In the genomic region with DNA sequence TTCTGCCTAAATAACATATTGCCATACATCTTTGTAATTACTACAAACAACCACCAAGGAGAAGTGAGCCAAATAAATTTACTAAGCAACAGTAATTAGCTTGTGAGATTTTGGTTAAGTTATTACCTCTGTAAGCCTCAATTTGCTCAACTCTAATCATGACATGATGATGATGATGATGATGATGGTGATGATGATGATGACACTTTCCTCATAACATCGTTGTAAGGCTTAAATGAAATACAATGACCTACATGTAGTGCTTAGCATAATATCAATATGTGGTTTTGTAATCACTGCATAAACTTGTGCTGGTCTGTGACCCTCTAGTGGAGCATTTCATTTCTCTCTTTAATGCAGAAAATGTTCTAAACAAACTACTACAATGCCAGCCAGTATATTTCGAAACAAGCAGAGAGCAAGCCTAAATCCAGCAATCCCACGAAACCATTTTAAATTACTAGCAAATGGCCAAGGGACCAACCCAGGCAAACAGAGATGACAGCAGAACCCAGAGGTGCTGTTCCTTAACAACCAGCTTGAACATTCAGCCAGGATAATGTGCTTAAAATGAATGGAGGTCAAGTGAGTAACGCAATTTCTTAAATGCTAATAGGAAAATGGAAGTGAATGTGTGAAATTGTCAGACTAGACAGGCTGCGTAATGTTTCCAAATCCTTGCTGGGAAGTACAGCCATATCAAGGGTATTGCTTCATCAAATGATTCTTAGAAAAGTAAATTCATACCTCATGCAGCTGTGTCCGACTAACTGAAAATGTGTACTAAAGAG, we compare ENCODE assay signal across 26 cellular contexts.
A peak's percentile ranks its signal among the peaks of the same experiment; 100 is the strongest.
DNase-seq lines count a peak whose midpoint lies in the region; ATAC-seq and TF ChIP-seq lines count a peak whose summit lies in the region.
"Had no signal": no experiment of that assay in that cellular context is flagged by ENCODE, and none has a peak within 500 bp of the region (broad histone marks: within the 10 kb centered on the region; RNA-seq: fewer than 3 reads in every experiment).

No MANE protein-coding gene starts in this region.

- H3K4me3 ChIP-seq in HEK293 (ENCODE audit: low read depth, low read length) (no peak overlapping the region), NB4 (ENCODE audit: low read depth, low read length) (no peak overlapping the region), H7 (ENCODE audit: insufficient read depth, low read depth, low read length) (no peak overlapping the region), mammary epithelial cell (replicated peaks in 1 of 3; ENCODE audit: insufficient read depth in 1 of 3, low read depth in 2 of 3, low read length in 3 of 3) (no peak overlapping the region)
- H3K4me3 ChIP-seq: sigmoid colon had no signal

- no peak for TF ChIP-seq CTCF in HEK293 (tag by site-specific recombination; IDR thresholded peaks at IDR 0.05)
- no peak for TF ChIP-seq CTCF in NB4 (IDR thresholded peaks at IDR 0.05; ENCODE audit: low read depth, low read length)
- peak; percentile 2 for TF ChIP-seq CTCF in neural crest cell (conservative IDR thresholded peaks at IDR 0.05)
- TF ChIP-seq CTCF in mammary epithelial cell (conservative IDR thresholded peaks at IDR 0.05 in 1 of 2, IDR thresholded peaks at IDR 0.05 in 1 of 2; ENCODE audit: extremely low read depth in 1 of 2, insufficient read depth in 1 of 2, low read depth in 1 of 2, low read length in 2 of 2) = no peak

- H3K27ac Mint-ChIP-seq in neural crest cell (ENCODE audit: unreplicated experiment) = no peak overlapping the region
- H3K27ac Mint-ChIP-seq: activated CD4-positive, alpha-beta T cell treated with anti-CD3 and anti-CD28 coated beads, Interleukin-2, amount 10 ng/mL, durations not matched to agents 7 days and 5 days; activated naive CD8-positive, alpha-beta T cell treated with anti-CD3 and anti-CD28 coated beads, Interleukin-2, amount 50 U/mL, for 24 hours; activated T-cell treated with anti-CD3 and anti-CD28 coated beads, Interleukin-2, amount 50 U/mL, for 24 hours; brain; HFFc6; stimulated activated naive B cell treated with anti-CD40 and anti-IgM and Interleukin-4, amounts not matched to agents 10 μg/mL and 1 μg/mL and 100 μg/mL, for 72 hours; WTC11 had no signal

- H2AFZ ChIP-seq in mammary epithelial cell (ENCODE audit: low read depth, low read length) = no peak overlapping the region

- H3K36me3 ChIP-seq in HEK293 (ENCODE audit: control insufficient read depth in 2 of 2, insufficient read depth in 1 of 2, low read length in 2 of 2) (no peaks in the 10 kb centered on the region), H7 (replicated peaks; ENCODE audit: control insufficient read depth, insufficient read depth, low read length) (no peaks in the 10 kb centered on the region), mammary epithelial cell (ENCODE audit: insufficient read depth, low read length) (no peaks in the 10 kb centered on the region)
- H3K36me3 ChIP-seq: sigmoid colon had no signal

- no peak overlapping the region for H3K9ac ChIP-seq in mammary epithelial cell (ENCODE audit: insufficient read depth, low read length)
- H3K9ac ChIP-seq: SK-N-SH had no signal

- H3K27ac ChIP-seq in HEK293 (ENCODE audit: extremely low read depth, low read depth, low read length) = no peak overlapping the region
- no peak overlapping the region for H3K27ac ChIP-seq in mammary epithelial cell (ENCODE audit: insufficient read depth, low read depth, low read length)
- H3K27ac ChIP-seq: HL-60, sigmoid colon had no signal

- H3K27me3 ChIP-seq in H7 (ENCODE audit: control insufficient read depth, insufficient read depth, low read length) = no peaks in the 10 kb centered on the region
- H3K27me3 ChIP-seq in mammary epithelial cell (ENCODE audit: insufficient read depth, low read length) = peaks cover 2% of the 10 kb centered on the region
- H3K27me3 ChIP-seq: sigmoid colon had no signal

- intact Hi-C loops in mammary epithelial cell (cut with micrococcal nuclease) = no loop called here

- ATAC-seq in HG02759 (IDR thresholded peaks at IDR 0.05; ENCODE audit: unreplicated experiment) = no peak
- no peak for ATAC-seq in HG03095 (IDR thresholded peaks at IDR 0.05; ENCODE audit: unreplicated experiment)
- ATAC-seq: activated naive CD8-positive, alpha-beta T cell treated with anti-CD3 and anti-CD28 coated beads, Interleukin-2, amount 50 U/mL, for 24 hours; stimulated activated naive B cell treated with anti-CD40 and anti-IgM and Interleukin-4, amounts not matched to agents 10 μg/mL and 1 μg/mL and 100 μg/mL, for 72 hours; WTC11 had no signal

- no peak overlapping the region for H3K4me2 ChIP-seq in mammary epithelial cell (ENCODE audit: insufficient read depth, low read depth, low read length)
- H3K4me2 ChIP-seq: SK-N-SH had no signal

- no peak overlapping the region for H3K4me3 Mint-ChIP-seq in neural crest cell
- H3K4me3 Mint-ChIP-seq: activated CD4-positive, alpha-beta T cell treated with anti-CD3 and anti-CD28 coated beads, Interleukin-2, amount 10 ng/mL, durations not matched to agents 7 days and 5 days; activated naive CD8-positive, alpha-beta T cell treated with anti-CD3 and anti-CD28 coated beads, Interleukin-2, amount 50 U/mL, for 24 hours; activated T-cell treated with anti-CD3 and anti-CD28 coated beads, Interleukin-2, amount 50 U/mL, for 24 hours; brain; HFFc6; stimulated activated naive B cell treated with anti-CD40 and anti-IgM and Interleukin-4, amounts not matched to agents 10 μg/mL and 1 μg/mL and 100 μg/mL, for 72 hours; WTC11 had no signal

- H3K27me3 Mint-ChIP-seq in neural crest cell (ENCODE audit: low read depth) = peaks cover 4% of the 10 kb centered on the region
- H3K27me3 Mint-ChIP-seq: brain had no signal

- no peak for TF ChIP-seq POLR2A in NB4 (IDR thresholded peaks at IDR 0.05; ENCODE audit: extremely low read depth, insufficient read length)

- in situ Hi-C loops in mammary epithelial cell (cut with MboI; ENCODE audit: low sequenced_read_pairs in 2 of 2) = no loop called here

- CTCF ChIA-PET in HEK293 (lab: Yijun Ruan, JAX) = interaction anchor here (0.6 kb wide), 1 partner anchor 30 kb away, joined by 3 read pairs; no protein-coding TSS in a partner anchor
- CTCF ChIA-PET in mammary epithelial cell (lab: Charles Lee; ENCODE audit: low non-redundant PET) = no interaction called here

- no peaks in the 10 kb centered on the region for H3K9me3 Mint-ChIP-seq in neural crest cell
- H3K9me3 Mint-ChIP-seq: activated CD4-positive, alpha-beta T cell treated with anti-CD3 and anti-CD28 coated beads, Interleukin-2, amount 10 ng/mL, durations not matched to agents 7 days and 5 days; activated naive CD8-positive, alpha-beta T cell treated with anti-CD3 and anti-CD28 coated beads, Interleukin-2, amount 50 U/mL, for 24 hours; activated T-cell treated with anti-CD3 and anti-CD28 coated beads, Interleukin-2, amount 50 U/mL, for 24 hours; brain; stimulated activated naive B cell treated with anti-CD40 and anti-IgM and Interleukin-4, amounts not matched to agents 10 μg/mL and 1 μg/mL and 100 μg/mL, for 72 hours; WTC11 had no signal

- no TSS peak for BruUV-seq in mammary epithelial cell (replicated peaks; lab: Mats Ljungman, UMichigan)

- H3K36me3 Mint-ChIP-seq in neural crest cell (ENCODE audit: low read depth) = no peaks in the 10 kb centered on the region
- H3K36me3 Mint-ChIP-seq: brain; stimulated activated naive B cell treated with anti-CD40 and anti-IgM and Interleukin-4, amounts not matched to agents 10 μg/mL and 1 μg/mL and 100 μg/mL, for 72 hours; WTC11 had no signal

- no peaks in the 10 kb centered on the region for H3K4me1 Mint-ChIP-seq in neural crest cell
- H3K4me1 Mint-ChIP-seq: activated CD4-positive, alpha-beta T cell treated with anti-CD3 and anti-CD28 coated beads, Interleukin-2, amount 10 ng/mL, durations not matched to agents 7 days and 5 days; activated naive CD8-positive, alpha-beta T cell treated with anti-CD3 and anti-CD28 coated beads, Interleukin-2, amount 50 U/mL, for 24 hours; stimulated activated naive B cell treated with anti-CD40 and anti-IgM and Interleukin-4, amounts not matched to agents 10 μg/mL and 1 μg/mL and 100 μg/mL, for 72 hours had no signal

- H3K9me3 ChIP-seq in HEK293 (ENCODE audit: control insufficient read depth, insufficient read depth, low read depth, low read length) = no peaks in the 10 kb centered on the region
- H3K9me3 ChIP-seq in mammary epithelial cell (replicated peaks; ENCODE audit: insufficient read depth, low read length) = no peaks in the 10 kb centered on the region
- H3K9me3 ChIP-seq: sigmoid colon, SK-N-SH had no signal

- dilution Hi-C loops in mammary epithelial cell (cut with HindIII; ENCODE audit: low sequenced_read_pairs) = no loop called here

- H3K79me2 ChIP-seq in mammary epithelial cell (ENCODE audit: insufficient read depth, low read length) = no peaks in the 10 kb centered on the region

- WGBS in mammary epithelial cell (ENCODE audit: low coverage, missing lambda C conversion rate) = 59% methylated on average over 6 of the region's 6 CpGs

- H3K4me1 ChIP-seq in HEK293 (ENCODE audit: control insufficient read depth, insufficient read depth, low read length) (no peaks in the 10 kb centered on the region), mammary epithelial cell (ENCODE audit: insufficient read depth, low read length) (no peaks in the 10 kb centered on the region)

- no peaks in the 10 kb centered on the region for H4K20me1 ChIP-seq in mammary epithelial cell (ENCODE audit: insufficient read depth, low read length)

- POLR2A ChIA-PET in HEK293 (lab: Yijun Ruan, JAX) = no interaction called here

- DNase-seq in NB4 (ENCODE audit: low read depth) (peak; percentile 33), amniotic epithelial cell (ENCODE audit: low read depth) (peak; percentile 16), neural crest cell (ENCODE audit: low read depth, low spot score) (no peak), H7 (no peak), mammary epithelial cell (no peak)
- DNase-seq: activated CD4-positive, alpha-beta T cell treated with anti-CD3 and anti-CD28 coated beads, Interleukin-2, amount 10 ng/mL, durations not matched to agents 7 days and 5 days; activated gamma-delta T cell treated with Interleukin-2 at 50 U/mL for 16 hours; activated naive CD8-positive, alpha-beta T cell treated with anti-CD3 and anti-CD28 coated beads, Interleukin-2, amount 50 U/mL, for 24 hours; activated T-cell treated with anti-CD3 and anti-CD28 coated beads, Interleukin-2, amount 50 U/mL, for 24 hours; DND-41; head of caudate nucleus; HFFc6; Kasumi-1; NCI-H2029; NCI-H226; sigmoid colon; SK-N-SH; stimulated activated CD4-positive, alpha-beta T cell treated with anti-CD3 and anti-CD28 coated beads, Interleukin-15, amount 100 ng/mL, for 24 hours; stimulated activated naive B cell treated with anti-CD40 and anti-IgM and Interleukin-4, amounts not matched to agents 10 μg/mL and 1 μg/mL and 100 μg/mL, for 72 hours; T-helper 9 cell had no signal

TF ChIP-seq in HEK293, 187 proteins besides CTCF, POLR2A, EP300 and RAD21 (continues in another document):
- TF ChIP-seq HOXD13 (CRISPR knock-in tag; IDR thresholded peaks at IDR 0.05; ENCODE audit: borderline replicate concordance) = no peak

Comparison
In these comparisons a context has a peak if more than half of its experiments do, and no peak if none do; other contexts are left out.
1. DNase-seq: peak in NB4 (single experiment) and amniotic epithelial cell (single experiment); none in neural crest cell (single experiment), H7 (single experiment) and mammary epithelial cell (single experiment).